28 cellular contexts compared by ENCODE assay signal in the genomic region with DNA sequence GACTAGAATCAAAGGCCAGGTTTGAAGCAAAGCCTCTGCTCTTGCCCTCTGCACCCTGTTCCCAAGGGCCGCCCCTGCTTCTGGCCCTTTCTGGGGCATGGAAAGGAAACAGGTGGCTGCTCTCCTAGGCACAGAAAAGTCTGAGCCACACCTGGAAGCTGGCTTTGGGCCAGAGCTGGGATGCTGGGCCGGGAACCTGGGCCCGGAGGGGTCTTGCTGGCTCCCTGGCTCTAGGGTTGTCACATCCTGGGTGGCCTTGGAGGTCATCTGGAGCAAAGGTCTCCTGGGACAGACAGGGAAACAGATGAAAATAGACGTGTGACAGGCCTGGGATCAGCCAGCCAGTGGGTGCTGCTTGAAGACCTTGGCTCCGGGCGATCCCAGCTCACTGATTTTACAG.
"Had no signal": no experiment of that assay in that cellular context is flagged by ENCODE, and none has a peak within 500 bp of the region (broad histone marks: within the 10 kb centered on the region; RNA-seq: fewer than 3 reads in every experiment).

No MANE protein-coding gene starts in this region.

- H3K36me3 Mint-ChIP-seq: activated naive CD8-positive, alpha-beta T cell had no signal

- DNase-seq: activated B cell treated with CpG ODN at 0.5 μM for 24 hours; activated CD4-positive, alpha-beta T cell treated with anti-CD3 and anti-CD28 coated beads for 48 hours; activated CD4-positive, alpha-beta T cell treated with anti-CD3 and anti-CD28 coated beads, Interleukin-2, amount 50 U/mL, for 1 hour; activated CD4-positive, alpha-beta T cell treated with anti-CD3 and anti-CD28 coated beads, Interleukin-2, amount 50 U/mL, for 48 hours; activated CD8-positive, alpha-beta memory T cell treated with anti-CD3 and anti-CD28 coated beads for 24 hours; activated CD8-positive, alpha-beta T cell treated with anti-CD3 and anti-CD28 coated beads for 36 hours; activated effector memory CD4-positive, alpha-beta T cell treated with Interleukin-2 at 50 U/mL for 16 hours; activated gamma-delta T cell treated with Interleukin-2 at 50 U/mL for 16 hours; activated naive CD4-positive, alpha-beta T cell treated with anti-CD3 and anti-CD28 coated beads, Interleukin-2, amount 50 U/mL, for 16 hours; activated naive CD4-positive, alpha-beta T cell treated with Interleukin-2 at 50 U/mL for 16 hours; activated T-cell treated with anti-CD3 and anti-CD28 coated beads, Interleukin-2, amount 50 U/mL, for 4 hours; amniotic stem cell; anterior cingulate cortex; body of pancreas; caudate nucleus; colonic mucosa; effector CD8-positive, alpha-beta T cell; foreskin fibroblast; head of caudate nucleus; T-helper 1 cell; T-helper 17 cell; T1000; WERI-Rb-1 had no signal

- H3K4me3 Mint-ChIP-seq: activated B cell treated with CpG ODN at 0.5 μM for 24 hours; activated CD8-positive, alpha-beta T cell treated with anti-CD3 and anti-CD28 coated beads for 36 hours; activated naive CD8-positive, alpha-beta T cell; activated T-cell treated with anti-CD3 and anti-CD28 coated beads, Interleukin-2, amount 50 U/mL, for 4 hours; activated T-helper 17 cell treated with anti-CD3 and anti-CD28 coated beads, Interleukin-2, amount 50 U/mL, for 72 hours; T-helper 17 cell; T-helper 2 cell treated with Interferon-gamma antibody and Interleukin-4, amounts not matched to agents 5 μg/mL and 100 μg/mL, for 36 hours had no signal

- H3K9me3 Mint-ChIP-seq: activated B cell treated with CpG ODN at 0.5 μM for 24 hours; activated CD8-positive, alpha-beta T cell treated with anti-CD3 and anti-CD28 coated beads for 36 hours; activated T-cell treated with anti-CD3 and anti-CD28 coated beads, Interleukin-2, amount 50 U/mL, for 4 hours; activated T-helper 17 cell treated with anti-CD3 and anti-CD28 coated beads, Interleukin-2, amount 50 U/mL, for 72 hours; T-helper 2 cell treated with Interferon-gamma antibody and Interleukin-4, amounts not matched to agents 5 μg/mL and 100 μg/mL, for 36 hours had no signal

- H3K4me1 Mint-ChIP-seq: activated B cell treated with CpG ODN at 0.5 μM for 24 hours; activated T-helper 17 cell treated with anti-CD3 and anti-CD28 coated beads, Interleukin-2, amount 50 U/mL, for 72 hours had no signal

- H3K4me3 ChIP-seq: body of pancreas, colonic mucosa had no signal

- H3K36me3 ChIP-seq: colonic mucosa, WERI-Rb-1 had no signal

- H3K27ac Mint-ChIP-seq: activated B cell treated with CpG ODN at 0.5 μM for 24 hours; activated CD8-positive, alpha-beta T cell treated with anti-CD3 and anti-CD28 coated beads for 36 hours; activated naive CD8-positive, alpha-beta T cell; activated T-helper 17 cell treated with anti-CD3 and anti-CD28 coated beads, Interleukin-2, amount 50 U/mL, for 72 hours; T-helper 17 cell; T-helper 2 cell treated with Interferon-gamma antibody and Interleukin-4, amounts not matched to agents 5 μg/mL and 100 μg/mL, for 36 hours had no signal

- H3K9me3 ChIP-seq: body of pancreas, colonic mucosa had no signal

- H3K27ac ChIP-seq: body of pancreas, colonic mucosa, WERI-Rb-1 had no signal

- ATAC-seq: activated CD4-positive, CD25-positive, alpha-beta regulatory T cell treated with anti-CD3 and anti-CD28 coated beads, Interleukin-2, amount 50 U/mL, for 24 hours; activated CD8-positive, alpha-beta T cell treated with anti-CD3 and anti-CD28 coated beads for 36 hours; activated T-cell treated with anti-CD3 and anti-CD28 coated beads, Interleukin-2, amount 50 U/mL, for 4 hours; activated T-helper 17 cell treated with anti-CD3 and anti-CD28 coated beads, Interleukin-2, amount 50 U/mL, for 72 hours; body of pancreas; esophagus mucosa; T-helper 17 cell had no signal

- H3K4me1 ChIP-seq: body of pancreas, colonic mucosa had no signal

- H3K27me3 ChIP-seq: body of pancreas, colonic mucosa had no signal
